ENCODE assay signal across 1 cellular context in the genomic region with DNA sequence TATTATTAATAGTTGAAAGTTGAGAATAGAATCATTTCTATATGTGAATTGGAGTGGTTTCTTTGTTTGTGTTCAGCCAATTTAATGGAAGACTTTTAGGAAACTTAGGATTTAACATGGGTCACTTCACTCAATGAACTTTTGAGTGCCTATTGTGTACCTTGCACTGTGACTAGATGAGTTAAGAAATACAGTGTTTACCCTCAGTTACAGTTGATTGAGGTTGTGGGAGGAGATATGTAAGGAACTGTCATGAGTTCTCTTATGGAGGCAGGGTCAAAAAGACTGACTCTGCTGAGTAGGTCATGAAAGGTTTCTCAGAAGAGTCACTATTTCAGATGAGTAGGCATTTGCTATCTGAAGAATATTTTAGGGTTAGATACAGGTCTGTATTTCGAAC.
TF ChIP-seq lines count a peak whose summit lies in the region.

No MANE protein-coding gene starts in this region.

TF ChIP-seq in HepG2, 621 proteins besides CTCF, POLR2A, EP300 and RAD21 (continued from another document):
- TF ChIP-seq HOXA9 (CRISPR knock-in tag; IDR thresholded peaks at IDR 0.05; ENCODE audit: borderline replicate concordance) (no peak), PCBP1 (IDR thresholded peaks at IDR 0.05; ENCODE audit: borderline replicate concordance, low read depth, low read length) (no peak), ZNF672 (CRISPR knock-in tag; IDR thresholded peaks at IDR 0.05) (no peak), ZBTB1 (CRISPR knock-in tag; IDR thresholded peaks at IDR 0.05; ENCODE audit: borderline replicate concordance) (no peak), NFATC3 (CRISPR knock-in tag; IDR thresholded peaks at IDR 0.05) (no peak), PCBP2 (optimal IDR thresholded peaks at IDR 0.05; ENCODE audit: low read depth, low read length, poor library complexity, severe bottlenecking) (no peak), MAFG (CRISPR knock-in tag; IDR thresholded peaks at IDR 0.05) (no peak), SP5 (CRISPR knock-in tag; IDR thresholded peaks at IDR 0.05; ENCODE audit: borderline replicate concordance, low read depth) (peak; percentile 81), MAFF (IDR thresholded peaks at IDR 0.05; ENCODE audit: low read depth, low read length) (0 out of 2 replicates have a peak, but pooled peaks have one; percentile 15), ZNF570 (CRISPR knock-in tag; IDR thresholded peaks at IDR 0.05; ENCODE audit: borderline replicate concordance) (no peak), SP2 (CRISPR knock-in tag; IDR thresholded peaks at IDR 0.05) (no peak), ZNF816 (CRISPR knock-in tag; IDR thresholded peaks at IDR 0.05; ENCODE audit: borderline replicate concordance) (no peak), KDM5A (IDR thresholded peaks at IDR 0.05; ENCODE audit: borderline replicate concordance, low read length) (no peak), ZNF781 (CRISPR knock-in tag; IDR thresholded peaks at IDR 0.05; ENCODE audit: borderline replicate concordance, not compliant biosample characterization) (no peak), TRIM24 (CRISPR knock-in tag; IDR thresholded peaks at IDR 0.05) (no peak), ZNF17 (CRISPR knock-in tag; IDR thresholded peaks at IDR 0.05) (no peak), NR2F2 (IDR thresholded peaks at IDR 0.05; ENCODE audit: borderline replicate concordance, low read depth) (no peak)
- TF ChIP-seq, protein P1, sequence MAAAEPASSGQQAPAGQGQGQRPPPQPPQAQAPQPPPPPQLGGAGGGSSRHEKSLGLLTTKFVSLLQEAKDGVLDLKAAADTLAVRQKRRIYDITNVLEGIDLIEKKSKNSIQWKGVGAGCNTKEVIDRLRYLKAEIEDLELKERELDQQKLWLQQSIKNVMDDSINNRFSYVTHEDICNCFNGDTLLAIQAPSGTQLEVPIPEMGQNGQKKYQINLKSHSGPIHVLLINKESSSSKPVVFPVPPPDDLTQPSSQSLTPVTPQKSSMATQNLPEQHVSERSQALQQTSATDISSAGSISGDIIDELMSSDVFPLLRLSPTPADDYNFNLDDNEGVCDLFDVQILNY (CRISPR knock-in tag; conservative IDR thresholded peaks at IDR 0.05), result no peak
- TF ChIP-seq, protein P2, sequence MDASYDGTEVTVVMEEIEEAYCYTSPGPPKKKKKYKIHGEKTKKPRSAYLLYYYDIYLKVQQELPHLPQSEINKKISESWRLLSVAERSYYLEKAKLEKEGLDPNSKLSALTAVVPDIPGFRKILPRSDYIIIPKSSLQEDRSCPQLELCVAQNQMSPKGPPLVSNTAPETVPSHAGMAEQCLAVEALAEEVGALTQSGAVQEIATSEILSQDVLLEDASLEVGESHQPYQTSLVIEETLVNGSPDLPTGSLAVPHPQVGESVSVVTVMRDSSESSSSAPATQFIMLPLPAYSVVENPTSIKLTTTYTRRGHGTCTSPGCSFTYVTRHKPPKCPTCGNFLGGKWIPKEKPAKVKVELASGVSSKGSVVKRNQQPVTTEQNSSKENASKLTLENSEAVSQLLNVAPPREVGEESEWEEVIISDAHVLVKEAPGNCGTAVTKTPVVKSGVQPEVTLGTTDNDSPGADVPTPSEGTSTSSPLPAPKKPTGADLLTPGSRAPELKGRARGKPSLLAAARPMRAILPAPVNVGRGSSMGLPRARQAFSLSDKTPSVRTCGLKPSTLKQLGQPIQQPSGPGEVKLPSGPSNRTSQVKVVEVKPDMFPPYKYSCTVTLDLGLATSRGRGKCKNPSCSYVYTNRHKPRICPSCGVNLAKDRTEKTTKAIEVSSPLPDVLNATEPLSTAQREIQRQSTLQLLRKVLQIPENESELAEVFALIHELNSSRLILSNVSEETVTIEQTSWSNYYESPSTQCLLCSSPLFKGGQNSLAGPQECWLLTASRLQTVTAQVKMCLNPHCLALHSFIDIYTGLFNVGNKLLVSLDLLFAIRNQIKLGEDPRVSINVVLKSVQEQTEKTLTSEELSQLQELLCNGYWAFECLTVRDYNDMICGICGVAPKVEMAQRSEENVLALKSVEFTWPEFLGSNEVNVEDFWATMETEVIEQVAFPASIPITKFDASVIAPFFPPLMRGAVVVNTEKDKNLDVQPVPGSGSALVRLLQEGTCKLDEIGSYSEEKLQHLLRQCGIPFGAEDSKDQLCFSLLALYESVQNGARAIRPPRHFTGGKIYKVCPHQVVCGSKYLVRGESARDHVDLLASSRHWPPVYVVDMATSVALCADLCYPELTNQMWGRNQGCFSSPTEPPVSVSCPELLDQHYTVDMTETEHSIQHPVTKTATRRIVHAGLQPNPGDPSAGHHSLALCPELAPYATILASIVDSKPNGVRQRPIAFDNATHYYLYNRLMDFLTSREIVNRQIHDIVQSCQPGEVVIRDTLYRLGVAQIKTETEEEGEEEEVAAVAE (CRISPR knock-in tag; IDR thresholded peaks at IDR 0.05; ENCODE audit: borderline replicate concordance), result no peak
- TF ChIP-seq, protein P3, sequence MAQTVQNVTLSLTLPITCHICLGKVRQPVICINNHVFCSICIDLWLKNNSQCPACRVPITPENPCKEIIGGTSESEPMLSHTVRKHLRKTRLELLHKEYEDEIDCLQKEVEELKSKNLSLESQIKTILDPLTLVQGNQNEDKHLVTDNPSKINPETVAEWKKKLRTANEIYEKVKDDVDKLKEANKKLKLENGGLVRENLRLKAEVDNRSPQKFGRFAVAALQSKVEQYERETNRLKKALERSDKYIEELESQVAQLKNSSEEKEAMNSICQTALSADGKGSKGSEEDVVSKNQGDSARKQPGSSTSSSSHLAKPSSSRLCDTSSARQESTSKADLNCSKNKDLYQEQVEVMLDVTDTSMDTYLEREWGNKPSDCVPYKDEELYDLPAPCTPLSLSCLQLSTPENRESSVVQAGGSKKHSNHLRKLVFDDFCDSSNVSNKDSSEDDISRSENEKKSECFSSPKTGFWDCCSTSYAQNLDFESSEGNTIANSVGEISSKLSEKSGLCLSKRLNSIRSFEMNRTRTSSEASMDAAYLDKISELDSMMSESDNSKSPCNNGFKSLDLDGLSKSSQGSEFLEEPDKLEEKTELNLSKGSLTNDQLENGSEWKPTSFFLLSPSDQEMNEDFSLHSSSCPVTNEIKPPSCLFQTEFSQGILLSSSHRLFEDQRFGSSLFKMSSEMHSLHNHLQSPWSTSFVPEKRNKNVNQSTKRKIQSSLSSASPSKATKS (CRISPR knock-in tag; IDR thresholded peaks at IDR 0.05), result no peak
- TF ChIP-seq, protein P4, sequence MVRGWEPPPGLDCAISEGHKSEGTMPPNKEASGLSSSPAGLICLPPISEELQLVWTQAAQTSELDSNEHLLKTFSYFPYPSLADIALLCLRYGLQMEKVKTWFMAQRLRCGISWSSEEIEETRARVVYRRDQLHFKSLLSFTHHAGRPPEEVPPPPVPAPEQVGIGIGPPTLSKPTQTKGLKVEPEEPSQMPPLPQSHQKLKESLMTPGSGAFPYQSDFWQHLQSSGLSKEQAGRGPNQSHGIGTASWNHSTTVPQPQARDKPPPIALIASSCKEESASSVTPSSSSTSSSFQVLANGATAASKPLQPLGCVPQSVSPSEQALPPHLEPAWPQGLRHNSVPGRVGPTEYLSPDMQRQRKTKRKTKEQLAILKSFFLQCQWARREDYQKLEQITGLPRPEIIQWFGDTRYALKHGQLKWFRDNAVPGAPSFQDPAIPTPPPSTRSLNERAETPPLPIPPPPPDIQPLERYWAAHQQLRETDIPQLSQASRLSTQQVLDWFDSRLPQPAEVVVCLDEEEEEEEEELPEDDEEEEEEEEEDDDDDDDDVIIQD (CRISPR knock-in tag; IDR thresholded peaks at IDR 0.05; ENCODE audit: low read depth), result peak; percentile 62; the same call in 1 of the 2 replicates
TF ChIP-seq in HepG2: peak in this region for 58.
